1 cellular context compared by ENCODE assay signal in the genomic region with DNA sequence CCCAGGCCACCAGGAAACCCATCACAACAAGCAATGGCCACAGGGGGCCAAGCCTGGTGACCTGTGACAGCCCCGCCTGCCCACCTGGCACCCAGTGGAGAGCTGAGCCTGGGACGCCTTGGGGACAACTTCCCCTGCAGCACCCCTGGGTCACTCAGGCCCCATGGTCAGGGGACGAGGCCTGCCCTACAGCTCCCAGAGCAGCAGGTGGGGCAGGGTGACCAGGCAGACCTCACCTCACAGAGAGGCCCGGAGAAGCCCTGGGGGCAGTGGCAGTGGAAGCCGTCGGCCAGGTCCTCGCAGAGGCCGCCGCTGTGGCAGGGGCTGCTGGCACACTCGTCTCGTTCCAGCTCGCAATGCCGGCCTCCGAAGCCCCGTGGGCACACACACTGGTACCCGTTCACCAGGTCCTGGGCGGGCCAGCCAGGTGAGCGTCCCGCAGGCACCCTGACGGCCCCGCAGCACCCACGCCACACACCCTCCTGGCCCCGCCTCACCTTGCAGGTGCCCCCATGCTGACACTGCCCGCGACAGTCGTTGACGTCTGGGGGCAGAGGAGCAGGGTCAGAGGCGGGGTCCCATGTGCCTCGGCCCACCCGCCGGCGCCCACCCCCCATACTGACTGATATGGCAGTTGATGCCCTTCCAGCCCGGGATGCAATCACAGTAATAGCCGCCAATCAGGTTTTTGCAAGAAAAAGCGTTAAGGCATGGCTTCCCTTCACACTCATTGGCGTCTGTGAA.
TF ChIP-seq lines count a peak whose summit lies in the region.

No MANE protein-coding gene starts in this region.

TF ChIP-seq in H1, 55 proteins besides CTCF, POLR2A, EP300 and RAD21:
- TF ChIP-seq, protein P1, sequence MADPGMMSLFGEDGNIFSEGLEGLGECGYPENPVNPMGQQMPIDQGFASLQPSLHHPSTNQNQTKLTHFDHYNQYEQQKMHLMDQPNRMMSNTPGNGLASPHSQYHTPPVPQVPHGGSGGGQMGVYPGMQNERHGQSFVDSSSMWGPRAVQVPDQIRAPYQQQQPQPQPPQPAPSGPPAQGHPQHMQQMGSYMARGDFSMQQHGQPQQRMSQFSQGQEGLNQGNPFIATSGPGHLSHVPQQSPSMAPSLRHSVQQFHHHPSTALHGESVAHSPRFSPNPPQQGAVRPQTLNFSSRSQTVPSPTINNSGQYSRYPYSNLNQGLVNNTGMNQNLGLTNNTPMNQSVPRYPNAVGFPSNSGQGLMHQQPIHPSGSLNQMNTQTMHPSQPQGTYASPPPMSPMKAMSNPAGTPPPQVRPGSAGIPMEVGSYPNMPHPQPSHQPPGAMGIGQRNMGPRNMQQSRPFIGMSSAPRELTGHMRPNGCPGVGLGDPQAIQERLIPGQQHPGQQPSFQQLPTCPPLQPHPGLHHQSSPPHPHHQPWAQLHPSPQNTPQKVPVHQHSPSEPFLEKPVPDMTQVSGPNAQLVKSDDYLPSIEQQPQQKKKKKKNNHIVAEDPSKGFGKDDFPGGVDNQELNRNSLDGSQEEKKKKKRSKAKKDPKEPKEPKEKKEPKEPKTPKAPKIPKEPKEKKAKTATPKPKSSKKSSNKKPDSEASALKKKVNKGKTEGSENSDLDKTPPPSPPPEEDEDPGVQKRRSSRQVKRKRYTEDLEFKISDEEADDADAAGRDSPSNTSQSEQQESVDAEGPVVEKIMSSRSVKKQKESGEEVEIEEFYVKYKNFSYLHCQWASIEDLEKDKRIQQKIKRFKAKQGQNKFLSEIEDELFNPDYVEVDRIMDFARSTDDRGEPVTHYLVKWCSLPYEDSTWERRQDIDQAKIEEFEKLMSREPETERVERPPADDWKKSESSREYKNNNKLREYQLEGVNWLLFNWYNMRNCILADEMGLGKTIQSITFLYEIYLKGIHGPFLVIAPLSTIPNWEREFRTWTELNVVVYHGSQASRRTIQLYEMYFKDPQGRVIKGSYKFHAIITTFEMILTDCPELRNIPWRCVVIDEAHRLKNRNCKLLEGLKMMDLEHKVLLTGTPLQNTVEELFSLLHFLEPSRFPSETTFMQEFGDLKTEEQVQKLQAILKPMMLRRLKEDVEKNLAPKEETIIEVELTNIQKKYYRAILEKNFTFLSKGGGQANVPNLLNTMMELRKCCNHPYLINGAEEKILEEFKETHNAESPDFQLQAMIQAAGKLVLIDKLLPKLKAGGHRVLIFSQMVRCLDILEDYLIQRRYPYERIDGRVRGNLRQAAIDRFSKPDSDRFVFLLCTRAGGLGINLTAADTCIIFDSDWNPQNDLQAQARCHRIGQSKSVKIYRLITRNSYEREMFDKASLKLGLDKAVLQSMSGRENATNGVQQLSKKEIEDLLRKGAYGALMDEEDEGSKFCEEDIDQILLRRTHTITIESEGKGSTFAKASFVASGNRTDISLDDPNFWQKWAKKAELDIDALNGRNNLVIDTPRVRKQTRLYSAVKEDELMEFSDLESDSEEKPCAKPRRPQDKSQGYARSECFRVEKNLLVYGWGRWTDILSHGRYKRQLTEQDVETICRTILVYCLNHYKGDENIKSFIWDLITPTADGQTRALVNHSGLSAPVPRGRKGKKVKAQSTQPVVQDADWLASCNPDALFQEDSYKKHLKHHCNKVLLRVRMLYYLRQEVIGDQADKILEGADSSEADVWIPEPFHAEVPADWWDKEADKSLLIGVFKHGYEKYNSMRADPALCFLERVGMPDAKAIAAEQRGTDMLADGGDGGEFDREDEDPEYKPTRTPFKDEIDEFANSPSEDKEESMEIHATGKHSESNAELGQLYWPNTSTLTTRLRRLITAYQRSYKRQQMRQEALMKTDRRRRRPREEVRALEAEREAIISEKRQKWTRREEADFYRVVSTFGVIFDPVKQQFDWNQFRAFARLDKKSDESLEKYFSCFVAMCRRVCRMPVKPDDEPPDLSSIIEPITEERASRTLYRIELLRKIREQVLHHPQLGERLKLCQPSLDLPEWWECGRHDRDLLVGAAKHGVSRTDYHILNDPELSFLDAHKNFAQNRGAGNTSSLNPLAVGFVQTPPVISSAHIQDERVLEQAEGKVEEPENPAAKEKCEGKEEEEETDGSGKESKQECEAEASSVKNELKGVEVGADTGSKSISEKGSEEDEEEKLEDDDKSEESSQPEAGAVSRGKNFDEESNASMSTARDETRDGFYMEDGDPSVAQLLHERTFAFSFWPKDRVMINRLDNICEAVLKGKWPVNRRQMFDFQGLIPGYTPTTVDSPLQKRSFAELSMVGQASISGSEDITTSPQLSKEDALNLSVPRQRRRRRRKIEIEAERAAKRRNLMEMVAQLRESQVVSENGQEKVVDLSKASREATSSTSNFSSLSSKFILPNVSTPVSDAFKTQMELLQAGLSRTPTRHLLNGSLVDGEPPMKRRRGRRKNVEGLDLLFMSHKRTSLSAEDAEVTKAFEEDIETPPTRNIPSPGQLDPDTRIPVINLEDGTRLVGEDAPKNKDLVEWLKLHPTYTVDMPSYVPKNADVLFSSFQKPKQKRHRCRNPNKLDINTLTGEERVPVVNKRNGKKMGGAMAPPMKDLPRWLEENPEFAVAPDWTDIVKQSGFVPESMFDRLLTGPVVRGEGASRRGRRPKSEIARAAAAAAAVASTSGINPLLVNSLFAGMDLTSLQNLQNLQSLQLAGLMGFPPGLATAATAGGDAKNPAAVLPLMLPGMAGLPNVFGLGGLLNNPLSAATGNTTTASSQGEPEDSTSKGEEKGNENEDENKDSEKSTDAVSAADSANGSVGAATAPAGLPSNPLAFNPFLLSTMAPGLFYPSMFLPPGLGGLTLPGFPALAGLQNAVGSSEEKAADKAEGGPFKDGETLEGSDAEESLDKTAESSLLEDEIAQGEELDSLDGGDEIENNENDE (IDR thresholded peaks at IDR 0.05; ENCODE audit: insufficient replicate concordance, low read length) = no peak
- TF ChIP-seq CTBP2 (IDR thresholded peaks at IDR 0.05; ENCODE audit: borderline replicate concordance, insufficient read depth, insufficient read length, low read length) (no peak), BCL11A (IDR thresholded peaks at IDR 0.05; ENCODE audit: low read depth in 2 of 2, low read length in 2 of 2) (no peak), NRF1 (IDR thresholded peaks at IDR 0.05; ENCODE audit: low read depth, low read length) (no peak), CREB1 (IDR thresholded peaks at IDR 0.05) (no peak), RFX5 (IDR thresholded peaks at IDR 0.05; ENCODE audit: borderline replicate concordance, low read depth, low read length) (no peak), JUND (IDR thresholded peaks at IDR 0.05; ENCODE audit: low read length) (no peak), POLR2AphosphoS5 (IDR thresholded peaks at IDR 0.05; ENCODE audit: low read depth, low read length) (no peak), SUZ12 (IDR thresholded peaks at IDR 0.05; ENCODE audit: low read length) (no peak), HDAC6 (IDR thresholded peaks at IDR 0.05; ENCODE audit: low read depth, low read length) (no peak), KDM1A (IDR thresholded peaks at IDR 0.05; ENCODE audit: borderline replicate concordance, low read length) (no peak), FOSL1 (IDR thresholded peaks at IDR 0.05; ENCODE audit: insufficient read depth, low read depth, low read length) (no peak), TCF12 (IDR thresholded peaks at IDR 0.05; ENCODE audit: low read depth, low read length) (no peak), CEBPB (IDR thresholded peaks at IDR 0.05; ENCODE audit: low read depth, low read length) (no peak), SIN3A (conservative IDR thresholded peaks at IDR 0.05 in 1 of 2, IDR thresholded peaks at IDR 0.05 in 1 of 2; ENCODE audit: low read depth in 1 of 2, low read length in 2 of 2) (no peak), SP4 (IDR thresholded peaks at IDR 0.05; ENCODE audit: low read length) (no peak), EZH2 (IDR thresholded peaks at IDR 0.05; ENCODE audit: low read depth, low read length, severe bottlenecking) (no peak), RBBP5 (IDR thresholded peaks at IDR 0.05; ENCODE audit: borderline replicate concordance, low read depth, low read length) (no peak), KDM5A (IDR thresholded peaks at IDR 0.05; ENCODE audit: low read length) (no peak)
- TF ChIP-seq, protein P2, sequence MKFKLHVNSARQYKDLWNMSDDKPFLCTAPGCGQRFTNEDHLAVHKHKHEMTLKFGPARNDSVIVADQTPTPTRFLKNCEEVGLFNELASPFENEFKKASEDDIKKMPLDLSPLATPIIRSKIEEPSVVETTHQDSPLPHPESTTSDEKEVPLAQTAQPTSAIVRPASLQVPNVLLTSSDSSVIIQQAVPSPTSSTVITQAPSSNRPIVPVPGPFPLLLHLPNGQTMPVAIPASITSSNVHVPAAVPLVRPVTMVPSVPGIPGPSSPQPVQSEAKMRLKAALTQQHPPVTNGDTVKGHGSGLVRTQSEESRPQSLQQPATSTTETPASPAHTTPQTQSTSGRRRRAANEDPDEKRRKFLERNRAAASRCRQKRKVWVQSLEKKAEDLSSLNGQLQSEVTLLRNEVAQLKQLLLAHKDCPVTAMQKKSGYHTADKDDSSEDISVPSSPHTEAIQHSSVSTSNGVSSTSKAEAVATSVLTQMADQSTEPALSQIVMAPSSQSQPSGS (IDR thresholded peaks at IDR 0.05; ENCODE audit: low read length) = no peak
